Comparison of ENCODE assay signal across 8 cellular contexts in genomic region chr5:112957970-112958773, GRCh38. TPM values are rescaled to one million over a fixed set of nuclear protein-coding genes. Genes with fewer than 3 reads are reported as not detected.
DNase-seq lines count a peak whose midpoint lies in the region; ATAC-seq and TF ChIP-seq lines count a peak whose summit lies in the region.

No MANE protein-coding gene starts in this region.

- H3K4me1 ChIP-seq in Panc1 (ENCODE audit: control insufficient read depth, insufficient read depth, low read length): peaks cover 56% of the 10 kb centered on the region

- H3K36me3 ChIP-seq in Panc1 (ENCODE audit: control insufficient read depth, insufficient read depth, low read length): no peaks in the 10 kb centered on the region

- ATAC-seq in GM19035 (IDR thresholded peaks at IDR 0.05; ENCODE audit: unreplicated experiment) (peak; percentile 88), HG03066 (IDR thresholded peaks at IDR 0.05; ENCODE audit: low read depth, unreplicated experiment) (peak; percentile 85), Panc1 (peak; percentile 95)

- H3K4me3 ChIP-seq in Panc1 (ENCODE audit: low read depth in 2 of 2, low read length in 2 of 2): peak overlapping the region in 1 of 2 experiments; percentile 28; a peak in 2 of 4 replicates

- H3K27me3 ChIP-seq in Panc1 (ENCODE audit: control insufficient read depth, insufficient read depth, low read length): no peaks in the 10 kb centered on the region

- no peak for TF ChIP-seq CTCF in Panc1 (IDR thresholded peaks at IDR 0.05)

- in situ Hi-C loops in Panc1 (cut with HindIII; ENCODE audit: low pct_unique_long_range_greater_than_20kb, low sequenced_read_pairs): no loop called here

- POLR2A ChIA-PET in Panc1 (lab: Charles Lee): interaction anchor here (0.6 to 0.7 kb wide), 2 partner anchors 10 to 54 kb away, joined by 3 read pairs; no protein-coding TSS in a partner anchor

- intact Hi-C loops in Panc1 (cut with micrococcal nuclease; ENCODE audit: unreplicated experiment): loop anchor here (5.0 kb wide), 1 partner anchor 36 kb away; the partner anchor contains the start of gene REEP5

- CTCF ChIA-PET in Panc1 (lab: Charles Lee): no interaction called here

- H3K27ac ChIP-seq in Panc1 (ENCODE audit: low read length): peak overlapping the region; percentile 96

- no peaks in the 10 kb centered on the region for H3K9me3 ChIP-seq in Panc1 (ENCODE audit: control insufficient read depth, insufficient read depth, low read depth, low read length)

- DNase-seq in CD1c-positive myeloid dendritic cell (ENCODE audit: extremely low spot score): peak; percentile 59
- DNase-seq in Panc1 (ENCODE audit: low read depth, low spot score): peak; percentile 87
- DNase-seq in fibroblast of gingiva (ENCODE audit: low read depth): peak; percentile 95
- DNase-seq in renal cortical epithelial cell (ENCODE audit: low read depth): peak; percentile 98
- no peak for DNase-seq in NCI-H2107 treated with DMSO at 0.1 percent for 48 hours (lab: John Stamatoyannopoulos, UW; ENCODE audit: unreplicated experiment)
- no peak for DNase-seq in NK-92 treated with Interleukin-12 subunit alpha and Interleukin-12 subunit beta, amount 100 ng/mL, for 24 hours (lab: John Stamatoyannopoulos, UW)

- no TSS peak for BruUV-seq in Panc1 (replicated peaks; lab: Mats Ljungman, UMichigan)

RNA-seq across cellular contexts. Expression of gene DCP2, which starts 18.4 kb away (rescaled TPM):
- total RNA-seq in Panc1 (2021; ENCODE audit: unreplicated experiment) (70.4 TPM), renal cortical epithelial cell (48.8 and 101 TPM in 2 replicates)
- polyA plus RNA-seq in Panc1 (2012; ENCODE audit: insufficient read length): 7.5 TPM

RNA-seq across cellular contexts. Expression of gene REEP5, which starts 36.1 kb away (rescaled TPM):
- total RNA-seq in Panc1 (2021; ENCODE audit: unreplicated experiment): 112 TPM
- polyA plus RNA-seq in Panc1 (2012; ENCODE audit: insufficient read length): 219 TPM
- total RNA-seq in renal cortical epithelial cell: 52.6 and 94.5 TPM in 2 replicates

Comparison
In these comparisons a context has a peak if more than half of its experiments do, and no peak if none do; other contexts are left out.
1. DNase-seq: peak in CD1c-positive myeloid dendritic cell (single experiment), Panc1 (single experiment), fibroblast of gingiva (single experiment) and renal cortical epithelial cell (single experiment); none in NCI-H2107 treated with DMSO at 0.1 percent for 48 hours (single experiment) and NK-92 treated with Interleukin-12 subunit alpha and Interleukin-12 subunit beta, amount 100 ng/mL, for 24 hours (single experiment).
2. Peak in every context shown above with its lines, with median percentiles within 50 percentile points of each other: ATAC-seq.